Comparison of ENCODE assay signal across 8 cellular contexts in genomic region chr11:62727833-62728721, GRCh38. TPM values are rescaled to one million over a fixed set of nuclear protein-coding genes. Genes with fewer than 3 reads are reported as not detected.
DNase-seq lines count a peak whose midpoint lies in the region; ATAC-seq and TF ChIP-seq lines count a peak whose summit lies in the region.

A gene with protein sequence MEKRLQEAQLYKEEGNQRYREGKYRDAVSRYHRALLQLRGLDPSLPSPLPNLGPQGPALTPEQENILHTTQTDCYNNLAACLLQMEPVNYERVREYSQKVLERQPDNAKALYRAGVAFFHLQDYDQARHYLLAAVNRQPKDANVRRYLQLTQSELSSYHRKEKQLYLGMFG (plus strand): TSS chr11:62728486. CDS start chr11:62728849, 363 bp downstream.

- H3K4me1 ChIP-seq in right cardiac atrium (ENCODE audit: control insufficient read depth, insufficient read depth, low read length), result peaks cover 2% of the 10 kb centered on the region
- H3K4me1 ChIP-seq in uterus, result peaks cover 12 to 13% of the 10 kb centered on the region in 2 donors

- no peak for TF ChIP-seq CTCF in uterus (IDR thresholded peaks at IDR 0.05)

- H3K27ac ChIP-seq in right cardiac atrium (ENCODE audit: low read length) (peak within 1 kb of the TSS; percentile 100), uterus (peak within 1 kb of the TSS; percentile 87 to 92)

- TF ChIP-seq POLR2A in uterus (IDR thresholded peaks at IDR 0.05), result peak; percentile 34 to 62

- no peaks in the 10 kb centered on the region for H3K9me3 ChIP-seq in right cardiac atrium (ENCODE audit: control insufficient read depth, low read length)
- H3K9me3 ChIP-seq in uterus, result no peaks in the 10 kb centered on the region

- WGBS in right cardiac atrium, result under 1% methylated on average over 40 of the region's 40 CpGs

- intact Hi-C loops in T-helper 2 cell treated with Interferon-gamma antibody and Interleukin-4, amounts not matched to agents 100 ng/mL and 5 ng/mL, for 36 hours (cut with micrococcal nuclease), result loop anchor here (1.0 to 2.0 kb wide), 14 partner anchors 19 to 153 kb away; partner anchors contain the start of genes C11orf98, CSKMT, GANAB and MTA2
- intact Hi-C loops in right cardiac atrium (cut with DNase I) (no loop called here), uterus (cut with DNase I; ENCODE audit: low total_unique reads) (no loop called here)

- H3K4me3 ChIP-seq in right cardiac atrium (ENCODE audit: low read length) (peak within 1 kb of the TSS; percentile 90), uterus (peak within 1 kb of the TSS; percentile 51 to 74)

- H3K36me3 ChIP-seq in uterus, result no peaks in the 10 kb centered on the region

- DNase-seq in NCI-H187 treated with DMSO at 0.1 percent for 48 hours (lab: John Stamatoyannopoulos, UW) (peak; percentile 98), anterior cingulate cortex (lab: John Stamatoyannopoulos, UW) (peak; percentile 60 to 98 (median 88)), right cardiac atrium (peak; percentile 87 to 94 (median 91)), pulmonary artery endothelial cell (ENCODE audit: low read depth, low spot score) (peak; percentile 91), uterus (peak; percentile 84 to 94)

- peak; percentile 38 for ATAC-seq in GM18499 (IDR thresholded peaks at IDR 0.05; ENCODE audit: insufficient read depth, unreplicated experiment)
- ATAC-seq in HG02943 (IDR thresholded peaks at IDR 0.05; ENCODE audit: low read depth, unreplicated experiment), result peak; percentile 58
- peak; percentile 87 for ATAC-seq in right cardiac atrium

- H3K27me3 ChIP-seq in right cardiac atrium (ENCODE audit: control insufficient read depth, insufficient read depth) (no peaks in the 10 kb centered on the region), uterus (no peaks in the 10 kb centered on the region)

RNA-seq across cellular contexts. Expression of the gene that starts here (rescaled TPM):
- 37.0 and 39.9 TPM in 2 replicates for total RNA-seq in T-helper 2 cell treated with Interferon-gamma antibody and Interleukin-4, amounts not matched to agents 100 ng/mL and 5 ng/mL, for 36 hours
- 10 to 100 TPM; 11.7 to 17.0 (median 14.6) TPM for total RNA-seq in right cardiac atrium
- 18.4 TPM for polyA plus RNA-seq in right cardiac atrium
- total RNA-seq in pulmonary artery endothelial cell, result 32.8 and 34.2 TPM in 2 replicates
- 10 to 100 TPM in 2 of 4 donors, 1 to 10 TPM in 2; 1.3 to 32.4 (median 16.3) TPM for total RNA-seq in uterus

Comparison
In these comparisons a context has a peak if more than half of its experiments do, and no peak if none do; other contexts are left out.
1. Peak in every context shown above with its lines: DNase-seq, ATAC-seq, H3K4me3 ChIP-seq and H3K27ac ChIP-seq.